ENCODE assay signal across 1 cellular context in genomic region chr12:108722463-108722862, GRCh38.
TF ChIP-seq lines count a peak whose summit lies in the region.

No MANE protein-coding gene starts in this region.

TF ChIP-seq in GM23338, 12 proteins besides CTCF, POLR2A, EP300 and RAD21:
- TF ChIP-seq REST (IDR thresholded peaks at IDR 0.05; ENCODE audit: unreplicated experiment): no peak
- no peak for TF ChIP-seq POLR2AphosphoS5 (IDR thresholded peaks at IDR 0.05; ENCODE audit: low read depth)
- no peak for TF ChIP-seq STAT1 (IDR thresholded peaks at IDR 0.05; ENCODE audit: unreplicated experiment)
- TF ChIP-seq JUNB (IDR thresholded peaks at IDR 0.05; ENCODE audit: unreplicated experiment): no peak
- no peak for TF ChIP-seq EZH2 (IDR thresholded peaks at IDR 0.05; ENCODE audit: low read depth, unreplicated experiment)
- no peak for TF ChIP-seq ZNF114 (CRISPR knock-in tag; IDR thresholded peaks at IDR 0.05)
- no peak for TF ChIP-seq ZNF331 (CRISPR knock-in tag; IDR thresholded peaks at IDR 0.05; ENCODE audit: low read depth)
- TF ChIP-seq ZNF462 (CRISPR knock-in tag; IDR thresholded peaks at IDR 0.05): no peak
- TF ChIP-seq EZH2phosphoT487 (IDR thresholded peaks at IDR 0.05; ENCODE audit: unreplicated experiment): no peak
- no peak for TF ChIP-seq CREB1 (CRISPR knock-in tag; IDR thresholded peaks at IDR 0.05; ENCODE audit: low read depth)
- no peak for TF ChIP-seq ETS1 (IDR thresholded peaks at IDR 0.05)
- TF ChIP-seq NANOG (IDR thresholded peaks at IDR 0.05; ENCODE audit: borderline replicate concordance): no peak
